In the genomic region with DNA sequence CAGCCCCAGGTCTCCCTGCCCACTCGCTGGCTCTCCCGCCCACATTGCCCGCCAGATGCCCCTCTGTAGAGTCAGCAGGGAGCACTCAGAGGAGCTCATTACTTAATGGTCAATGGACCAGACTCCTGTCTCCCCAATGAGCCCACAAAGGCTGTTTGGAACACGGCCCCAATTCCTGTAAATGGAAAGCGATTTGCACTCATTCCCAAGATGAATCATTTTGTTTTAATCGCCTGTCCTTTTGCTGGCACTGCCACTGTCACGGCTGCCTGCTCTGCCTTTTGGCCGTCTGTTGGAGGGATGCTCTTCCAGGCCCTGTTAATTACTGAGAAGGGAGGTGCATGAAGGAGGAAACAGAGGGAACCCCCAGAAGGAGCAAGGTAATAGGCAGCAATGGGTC, we compare ENCODE assay signal across 23 cellular contexts.
"Had no signal": no experiment of that assay in that cellular context is flagged by ENCODE, and none has a peak within 500 bp of the region (broad histone marks: within the 10 kb centered on the region; RNA-seq: fewer than 3 reads in every experiment).

No MANE protein-coding gene starts in this region.

- H3K27ac ChIP-seq: ascending aorta, coronary artery, foreskin keratinocyte, left lung, parathyroid adenoma, sigmoid colon, upper lobe of right lung, VCaP had no signal

- H3K9me3 ChIP-seq: ascending aorta, left lung, sigmoid colon, upper lobe of right lung had no signal

- H3K4me1 ChIP-seq: ascending aorta, foreskin keratinocyte, parathyroid adenoma, upper lobe of right lung had no signal

- H3K27me3 ChIP-seq: ascending aorta, left lung, sigmoid colon, upper lobe of right lung had no signal

- H3K36me3 ChIP-seq: ascending aorta, left lung, sigmoid colon, upper lobe of right lung had no signal

- ATAC-seq: activated CD8-positive, alpha-beta memory T cell treated with anti-CD3 and anti-CD28 coated beads, Interleukin-2, amount 10 ng/mL, durations not matched to agents 7 days and 5 days; activated naive CD8-positive, alpha-beta T cell treated with anti-CD3 and anti-CD28 coated beads, Interleukin-2, amount 50 U/mL, for 24 hours; foreskin keratinocyte; stimulated activated naive CD8-positive, alpha-beta T cell treated with anti-CD3 and anti-CD28 coated beads, Interleukin-15, Interleukin-2, amounts not matched to agents 100 U/mL and 50 U/mL, for 24 hours; T-cell; upper lobe of right lung had no signal

- H2AFZ ChIP-seq: parathyroid adenoma had no signal

- DNase-seq: activated CD4-positive, alpha-beta memory T cell treated with anti-CD3 and anti-CD28 coated beads for 36 hours; activated CD4-positive, alpha-beta T cell treated with anti-CD3 and anti-CD28 coated beads for 1 hour; activated CD8-positive, alpha-beta memory T cell treated with anti-CD3 and anti-CD28 coated beads, Interleukin-2, amount 10 ng/mL, durations not matched to agents 7 days and 5 days; activated naive CD4-positive, alpha-beta T cell treated with anti-CD3 and anti-CD28 coated beads for 36 hours; activated naive CD8-positive, alpha-beta T cell treated with anti-CD3 and anti-CD28 coated beads, Interleukin-2, amount 50 U/mL, for 24 hours; activated T-cell treated with anti-CD3 and anti-CD28 coated beads, Interleukin-2, amount 50 U/mL, for 1 hour; effector CD8-positive, alpha-beta T cell; foreskin keratinocyte; glutamatergic neuron; hypothalamus; kidney; left lung; mammary epithelial cell; naive B cell; sigmoid colon; stimulated activated CD4-positive, alpha-beta T cell treated with anti-CD3 and anti-CD28 coated beads, Interleukin-4, amount 100 ng/mL, for 24 hours; stimulated activated naive CD8-positive, alpha-beta T cell treated with anti-CD3 and anti-CD28 coated beads, Interleukin-15, Interleukin-2, amounts not matched to agents 100 U/mL and 50 U/mL, for 24 hours; T-cell; upper lobe of right lung had no signal

- H3K9ac ChIP-seq: parathyroid adenoma had no signal

- H3K4me3 ChIP-seq: ascending aorta, coronary artery, left lung, sigmoid colon, upper lobe of right lung had no signal

- H3K79me2 ChIP-seq: parathyroid adenoma had no signal
